9 cellular contexts compared by ENCODE assay signal in genomic region chr17:35799942-35800341, GRCh38. TPM values are rescaled to one million over a fixed set of nuclear protein-coding genes. Genes with fewer than 3 reads are reported as not detected.
DNase-seq lines count a peak whose midpoint lies in the region; ATAC-seq and TF ChIP-seq lines count a peak whose summit lies in the region.
"Had no signal": no experiment of that assay in that cellular context is flagged by ENCODE, and none has a peak within 500 bp of the region (broad histone marks: within the 10 kb centered on the region; RNA-seq: fewer than 3 reads in every experiment).

No MANE protein-coding gene starts in this region.

- no peak overlapping the region for H3K4me3 Mint-ChIP-seq in activated naive CD8-positive, alpha-beta T cell
- H3K4me3 Mint-ChIP-seq in activated naive CD8-positive, alpha-beta T cell treated with anti-CD3 and anti-CD28 coated beads for 36 hours = no peak overlapping the region
- no peak overlapping the region for H3K4me3 Mint-ChIP-seq in chondrocyte (ENCODE audit: unreplicated experiment)
- no peak overlapping the region for H3K4me3 Mint-ChIP-seq in endodermal cell

- no peaks in the 10 kb centered on the region for H3K27me3 ChIP-seq in lung (ENCODE audit: control insufficient read depth, insufficient read depth)
- H3K27me3 ChIP-seq in Karpas-422 (ENCODE audit: low read length) = no peaks in the 10 kb centered on the region
- peaks cover 51% of the 10 kb centered on the region for H3K27me3 ChIP-seq in endodermal cell (ENCODE audit: control insufficient read depth, insufficient read depth, low read length, poor library complexity, severe bottlenecking)

- no peak for DNase-seq in activated naive CD8-positive, alpha-beta T cell treated with anti-CD3 and anti-CD28 coated beads for 36 hours
- DNase-seq in chondrocyte (ENCODE audit: low spot score) (no peak), lung (ENCODE audit: low spot score) (peak; percentile 87), Karpas-422 (no peak), DMS53 (lab: John Stamatoyannopoulos, UW) (no peak), endodermal cell (no peak)
- DNase-seq in effector CD8-positive, alpha-beta T cell (lab: John Stamatoyannopoulos, UW) = no peak

- H3K36me3 ChIP-seq in lung (ENCODE audit: control insufficient read depth in 2 of 2, insufficient read depth in 2 of 2, low read length in 2 of 2) (no peaks in the 10 kb centered on the region), Karpas-422 (ENCODE audit: insufficient read depth, low read length) (no peaks in the 10 kb centered on the region), endodermal cell (ENCODE audit: control insufficient read depth, insufficient read depth, low read length) (no peaks in the 10 kb centered on the region)

- H3K4me3 ChIP-seq in lung (no peak overlapping the region), Karpas-422 (ENCODE audit: low read length) (no peak overlapping the region), endodermal cell (ENCODE audit: low read length) (no peak overlapping the region)

- no peak for ATAC-seq in lung (ENCODE audit: insufficient read depth, low FRiP score)

- no peaks in the 10 kb centered on the region for H4K20me1 ChIP-seq in Karpas-422 (ENCODE audit: insufficient read depth, low read depth, low read length)

- no peak overlapping the region for H3K9ac ChIP-seq in Karpas-422 (ENCODE audit: low read length)
- H3K9ac ChIP-seq in endodermal cell (ENCODE audit: extremely low read depth, low read length, poor library complexity, severe bottlenecking) = no peak overlapping the region

- no peaks in the 10 kb centered on the region for H3K9me3 Mint-ChIP-seq in activated naive CD8-positive, alpha-beta T cell (ENCODE audit: low read depth)
- no peaks in the 10 kb centered on the region for H3K9me3 Mint-ChIP-seq in activated naive CD8-positive, alpha-beta T cell treated with anti-CD3 and anti-CD28 coated beads for 36 hours
- no peaks in the 10 kb centered on the region for H3K9me3 Mint-ChIP-seq in chondrocyte (ENCODE audit: low read depth)
- no peaks in the 10 kb centered on the region for H3K9me3 Mint-ChIP-seq in endodermal cell

- H2AFZ ChIP-seq in Karpas-422 (ENCODE audit: low read length) = no peak overlapping the region

- peak overlapping the region; percentile 34 to 54 for H3K27ac ChIP-seq in lung (ENCODE audit: low read depth in 1 of 2, low read length in 1 of 2)
- no peak overlapping the region for H3K27ac ChIP-seq in Karpas-422 (ENCODE audit: low read length)
- no peak overlapping the region for H3K27ac ChIP-seq in endodermal cell (ENCODE audit: low read depth, low read length)

- peaks cover 3% of the 10 kb centered on the region for H3K27me3 Mint-ChIP-seq in activated naive CD8-positive, alpha-beta T cell
- peaks cover 14% of the 10 kb centered on the region for H3K27me3 Mint-ChIP-seq in activated naive CD8-positive, alpha-beta T cell treated with anti-CD3 and anti-CD28 coated beads for 36 hours
- H3K27me3 Mint-ChIP-seq in chondrocyte (ENCODE audit: low read depth) (no peaks in the 10 kb centered on the region), endodermal cell (ENCODE audit: insufficient read depth) (peaks cover 52% of the 10 kb centered on the region)

- peaks cover 41% of the 10 kb centered on the region for H3K4me1 Mint-ChIP-seq in activated naive CD8-positive, alpha-beta T cell (ENCODE audit: low read depth)
- H3K4me1 Mint-ChIP-seq in activated naive CD8-positive, alpha-beta T cell treated with anti-CD3 and anti-CD28 coated beads for 36 hours = peaks cover 39% of the 10 kb centered on the region
- H3K4me1 Mint-ChIP-seq in chondrocyte (ENCODE audit: low read depth) (peaks cover 50% of the 10 kb centered on the region), endodermal cell (no peaks in the 10 kb centered on the region)

- no peaks in the 10 kb centered on the region for H3K36me3 Mint-ChIP-seq in activated naive CD8-positive, alpha-beta T cell
- H3K36me3 Mint-ChIP-seq in activated naive CD8-positive, alpha-beta T cell treated with anti-CD3 and anti-CD28 coated beads for 36 hours = no peaks in the 10 kb centered on the region
- no peaks in the 10 kb centered on the region for H3K36me3 Mint-ChIP-seq in chondrocyte (ENCODE audit: low read depth)
- no peaks in the 10 kb centered on the region for H3K36me3 Mint-ChIP-seq in endodermal cell (ENCODE audit: low read depth)

- H3K9me3 ChIP-seq in lung (ENCODE audit: control insufficient read depth in 2 of 2, insufficient read depth in 1 of 2, low read length in 1 of 2) (no peaks in the 10 kb centered on the region), Karpas-422 (ENCODE audit: low read length) (no peaks in the 10 kb centered on the region), endodermal cell (ENCODE audit: control insufficient read depth, low read length) (no peaks in the 10 kb centered on the region)

- H3K79me2 ChIP-seq in Karpas-422 (ENCODE audit: low read length) = no peaks in the 10 kb centered on the region

- H3K4me1 ChIP-seq in lung (ENCODE audit: control insufficient read depth in 2 of 2, insufficient read depth in 2 of 2, low read length in 2 of 2) (peaks cover 5 to 11% of the 10 kb centered on the region in 2 donors), Karpas-422 (ENCODE audit: low read length) (no peaks in the 10 kb centered on the region), endodermal cell (ENCODE audit: control insufficient read depth, insufficient read depth, low read length) (no peaks in the 10 kb centered on the region)

- no peak overlapping the region for H3K4me2 ChIP-seq in Karpas-422 (ENCODE audit: low read depth, low read length, poor library complexity, severe bottlenecking)

- no peaks in the 10 kb centered on the region for H3K9me2 ChIP-seq in Karpas-422 (replicated peaks; ENCODE audit: insufficient read depth, low read length)

- no peak for TF ChIP-seq CTCF in chondrocyte (IDR thresholded peaks at IDR 0.05)
- no peak for TF ChIP-seq CTCF in lung (IDR thresholded peaks at IDR 0.05; ENCODE audit: control extremely low read depth, extremely low read depth)
- TF ChIP-seq CTCF in endodermal cell (conservative IDR thresholded peaks at IDR 0.05) = no peak

- peak overlapping the region; percentile 59 for H3K27ac Mint-ChIP-seq in activated naive CD8-positive, alpha-beta T cell
- no peak overlapping the region for H3K27ac Mint-ChIP-seq in activated naive CD8-positive, alpha-beta T cell treated with anti-CD3 and anti-CD28 coated beads for 36 hours
- H3K27ac Mint-ChIP-seq in chondrocyte (ENCODE audit: unreplicated experiment) (peak overlapping the region; percentile 84), endodermal cell (no peak overlapping the region)

RNA-seq across cellular contexts. Expression of gene MMP28, which starts 4.5 kb away (rescaled TPM):
- under 1 TPM; 0.21 to 0.50 TPM for total RNA-seq in activated naive CD8-positive, alpha-beta T cell treated with anti-CD3 and anti-CD28 coated beads for 36 hours
- total RNA-seq in chondrocyte = 5.1 to 8.6 TPM (median 7.9 TPM) in 3 replicates
- total RNA-seq in lung = 10 to 100 TPM; 30.5 to 54.5 TPM
- 10 to 100 TPM; 34.2 to 72.6 TPM for polyA plus RNA-seq in lung
- not detected in 2 replicates for total RNA-seq in Karpas-422 (2014; rRNA removed; shearing (Covaris generic); ENCODE audit: low replicate concordance)
- not detected for total RNA-seq in endodermal cell
- polyA plus RNA-seq in endodermal cell (2013, experiment 1 of 2) = 1.00 TPM
- polyA plus RNA-seq in endodermal cell (2013, experiment 2 of 2) = 0.75 TPM

RNA-seq across cellular contexts. Expression of gene TAF15, which starts 9.3 kb away (rescaled TPM):
- total RNA-seq in activated naive CD8-positive, alpha-beta T cell treated with anti-CD3 and anti-CD28 coated beads for 36 hours = 100 to 1,000 TPM; 306 to 317 TPM
- total RNA-seq in chondrocyte = 123 to 168 TPM (median 135 TPM) in 3 replicates
- total RNA-seq in lung = 100 to 1,000 TPM; 134 to 138 TPM
- polyA plus RNA-seq in lung = 10 to 100 TPM; 88.5 to 94.1 TPM
- 67.2 and 90.7 TPM in 2 replicates for total RNA-seq in Karpas-422 (2014; rRNA removed; shearing (Covaris generic); ENCODE audit: low replicate concordance)
- total RNA-seq in endodermal cell = 100 to 1,000 TPM; 230 to 247 TPM
- 213 TPM for polyA plus RNA-seq in endodermal cell (2013, experiment 1 of 2)
- 212 TPM for polyA plus RNA-seq in endodermal cell (2013, experiment 2 of 2)

RNA-seq across cellular contexts. Expression of gene C17orf50, which starts 39.3 kb away (rescaled TPM):
- total RNA-seq in activated naive CD8-positive, alpha-beta T cell treated with anti-CD3 and anti-CD28 coated beads for 36 hours = not detected
- total RNA-seq in chondrocyte = not detected in 3 replicates
- total RNA-seq in lung = under 1 TPM in 1 of 2 donors, not detected in 1; 0.40 TPM
- polyA plus RNA-seq in lung = under 1 TPM; 0.18 to 0.26 TPM
- not detected in 2 replicates for total RNA-seq in Karpas-422 (2014; rRNA removed; shearing (Covaris generic); ENCODE audit: low replicate concordance)
- not detected for total RNA-seq in endodermal cell
- not detected for polyA plus RNA-seq in endodermal cell (2013, experiment 1 of 2)
- not detected for polyA plus RNA-seq in endodermal cell (2013, experiment 2 of 2)
- polyA plus RNA-seq: keratinocyte had no signal

RNA-seq across cellular contexts. Expression of gene GAS2L2, which starts 46.9 kb away (rescaled TPM):
- total RNA-seq in activated naive CD8-positive, alpha-beta T cell treated with anti-CD3 and anti-CD28 coated beads for 36 hours = under 1 TPM; 0.40 to 0.43 TPM
- total RNA-seq in chondrocyte (not detected in 3 replicates), lung (10 to 100 TPM in 1 of 2 donors, 1 to 10 TPM in 1; 4.6 to 11.5 TPM), endodermal cell (under 1 TPM in 1 of 2 donors, not detected in 1; 0.09 TPM)
- 1 to 10 TPM; 1.6 to 3.3 TPM for polyA plus RNA-seq in lung
- total RNA-seq in Karpas-422 (2014; rRNA removed; shearing (Covaris generic); ENCODE audit: low replicate concordance) = 0.07 TPM in 1 of 2 replicates, not detected in the other
- 0.11 TPM for polyA plus RNA-seq in endodermal cell (2013, experiment 1 of 2)
- polyA plus RNA-seq in endodermal cell (2013, experiment 2 of 2) = 0.12 TPM

Comparison
In these comparisons a context has a peak if more than half of its experiments do, and no peak if none do; other contexts are left out.
1. H3K27ac Mint-ChIP-seq: peak in activated naive CD8-positive, alpha-beta T cell (single experiment) and chondrocyte (single experiment); none in activated naive CD8-positive, alpha-beta T cell treated with anti-CD3 and anti-CD28 coated beads for 36 hours (single experiment) and endodermal cell (single experiment).
2. H3K27ac ChIP-seq: peak in lung (2 of 2); none in Karpas-422 (single experiment) and endodermal cell (single experiment).